14 cellular contexts compared by ENCODE assay signal in the genomic region with DNA sequence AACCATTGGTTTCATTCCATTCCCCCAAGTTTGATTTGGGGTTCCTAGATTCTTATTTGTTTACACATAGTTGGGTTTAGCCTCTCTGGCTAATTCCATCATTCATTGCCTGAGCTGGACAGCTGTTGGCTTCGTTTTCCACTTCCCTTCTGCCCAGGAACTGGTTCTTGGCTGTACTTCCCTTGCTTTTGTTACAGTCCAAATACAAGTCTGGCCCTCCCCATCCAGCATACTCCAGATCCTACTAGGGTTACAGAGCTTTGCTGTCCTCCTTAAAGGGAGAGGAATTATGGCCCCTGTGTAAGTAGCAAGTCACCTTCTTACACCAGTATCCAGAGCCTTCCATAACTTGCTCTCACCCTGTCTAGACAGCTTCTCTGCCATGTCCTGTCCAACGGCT.
DNase-seq lines count a peak whose midpoint lies in the region; ATAC-seq and TF ChIP-seq lines count a peak whose summit lies in the region.
"Had no signal": no experiment of that assay in that cellular context is flagged by ENCODE, and none has a peak within 500 bp of the region (broad histone marks: within the 10 kb centered on the region; RNA-seq: fewer than 3 reads in every experiment).

No MANE protein-coding gene starts in this region.

- H3K27me3 ChIP-seq in spleen (replicated peaks in 1 of 7): no peaks in the 10 kb centered on the region

- DNase-seq in NCI-H69 (lab: John Stamatoyannopoulos, UW) (peak; percentile 47), astrocyte of the hippocampus (ENCODE audit: low read depth, low spot score) (peak; percentile 31), medulla oblongata (ENCODE audit: extremely low spot score) (peak; percentile 67), putamen (ENCODE audit: low spot score) (peak; percentile 39), spleen (no peak)
- DNase-seq in activated CD4-positive, alpha-beta T cell treated with anti-CD3 and anti-CD28 coated beads, Interleukin-2, amount 50 U/mL, for 4 hours: no peak
- DNase-seq: ACHN; Caco-2; CD4-positive, alpha-beta T cell; H9; IMR-90 had no signal

- H3K4me1 ChIP-seq in spleen: no peaks in the 10 kb centered on the region
- H3K4me1 ChIP-seq: Caco-2 had no signal

- TF ChIP-seq CTCF in spleen (IDR thresholded peaks at IDR 0.05 in 8 of 11, conservative IDR thresholded peaks at IDR 0.05 in 3 of 11): no peak

- WGBS in spleen, 5 donors: 50 to 79% (median 56%) methylated on average over 2 of the region's 2 CpGs

- H3K9me3 ChIP-seq in spleen: no peaks in the 10 kb centered on the region
- H3K9me3 ChIP-seq: Caco-2 had no signal

- H3K4me3 ChIP-seq in spleen: no peak overlapping the region

- no peak for TF ChIP-seq POLR2A in spleen (IDR thresholded peaks at IDR 0.05)

- H3K36me3 ChIP-seq in spleen: no peaks in the 10 kb centered on the region

- no peak overlapping the region for H3K27ac ChIP-seq in spleen
- H3K27ac ChIP-seq: C4-2B, HL-60 had no signal

- ATAC-seq in HG03457 (IDR thresholded peaks at IDR 0.05; ENCODE audit: unreplicated experiment): no peak

- intact Hi-C loops in spleen (cut with DNase I; ENCODE audit: low total_unique reads): no loop called here

Comparison
In these comparisons a context has a peak if more than half of its experiments do, and no peak if none do; other contexts are left out.
1. DNase-seq: peak in NCI-H69 (single experiment), astrocyte of the hippocampus (single experiment), medulla oblongata (single experiment) and putamen (single experiment); none in spleen (single experiment) and activated CD4-positive, alpha-beta T cell treated with anti-CD3 and anti-CD28 coated beads, Interleukin-2, amount 50 U/mL, for 4 hours (0 of 2).